In genomic region chr6:157709514-157709913, GRCh38 we compare ENCODE assay signal across 1 cellular context.
TF ChIP-seq lines count a peak whose summit lies in the region.

No MANE protein-coding gene starts in this region.

TF ChIP-seq in H1, 55 proteins besides CTCF, POLR2A, EP300 and RAD21 (continued from another document):
- TF ChIP-seq CHD7 (IDR thresholded peaks at IDR 0.05; ENCODE audit: insufficient replicate concordance, low read length) (no peak), SP2 (IDR thresholded peaks at IDR 0.05; ENCODE audit: low read length) (no peak), SP1 (IDR thresholded peaks at IDR 0.05; ENCODE audit: low read depth, low read length) (no peak), E2F6 (IDR thresholded peaks at IDR 0.05) (no peak), SAP30 (IDR thresholded peaks at IDR 0.05; ENCODE audit: insufficient read depth, insufficient replicate concordance, low read length) (no peak), POLR2AphosphoS5 (IDR thresholded peaks at IDR 0.05; ENCODE audit: low read depth, low read length) (no peak), MAFK (IDR thresholded peaks at IDR 0.05; ENCODE audit: low read depth, low read length) (no peak), MAX (IDR thresholded peaks at IDR 0.05) (no peak), EZH2 (IDR thresholded peaks at IDR 0.05; ENCODE audit: low read depth, low read length, severe bottlenecking) (no peak)
